ENCODE assay signal across 12 cellular contexts in the genomic region with DNA sequence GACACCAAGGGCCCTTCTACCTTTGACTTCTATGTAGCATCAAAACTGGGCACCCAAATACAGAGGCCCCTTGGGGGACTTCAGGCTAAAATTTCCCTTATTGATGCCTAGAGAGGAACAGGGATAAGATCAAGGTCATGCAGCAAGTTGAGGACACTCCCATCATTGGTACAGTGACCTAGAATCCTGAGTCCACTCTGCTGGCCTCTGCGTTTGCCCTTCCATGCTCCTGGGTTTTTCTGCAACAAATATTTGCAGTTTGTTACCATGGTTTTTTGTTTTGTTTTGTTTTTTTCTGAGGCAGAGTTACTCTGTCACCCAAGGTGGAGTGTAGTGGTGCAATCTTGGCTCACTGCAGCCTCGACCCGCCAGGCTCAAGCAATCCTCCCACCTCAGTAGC.
DNase-seq lines count a peak whose midpoint lies in the region; ATAC-seq and TF ChIP-seq lines count a peak whose summit lies in the region.
"Had no signal": no experiment of that assay in that cellular context is flagged by ENCODE, and none has a peak within 500 bp of the region (broad histone marks: within the 10 kb centered on the region; RNA-seq: fewer than 3 reads in every experiment).

No MANE protein-coding gene starts in this region.

- WGBS in liver, result 32% methylated on average over 3 of the region's 3 CpGs
- WGBS in trophoblast cell (ENCODE audit: extremely low coverage, insufficient coverage, insufficient read length), result no CpG with 5 or more reads among the region's 3 CpGs

- no peaks in the 10 kb centered on the region for H3K36me3 ChIP-seq in BLaER1
- H3K36me3 ChIP-seq in liver (ENCODE audit: control insufficient read depth in 4 of 4, insufficient read depth in 3 of 4, low read depth in 1 of 4, low read length in 3 of 4), result no peaks in the 10 kb centered on the region
- H3K36me3 ChIP-seq in trophoblast cell (ENCODE audit: control insufficient read depth in 1 of 2, insufficient read depth in 2 of 2, low read length in 2 of 2), result no peaks in the 10 kb centered on the region
- H3K36me3 ChIP-seq: BLaER1 treated with 17β-estradiol and CSF1 and Interleukin-3, amounts not matched to agents 10 nM and 100 nM; HAP-1 had no signal

- H2AK5ac ChIP-seq in trophoblast cell (ENCODE audit: low read length), result no peak overlapping the region

- H3K27ac ChIP-seq in BLaER1 (no peak overlapping the region), liver (ENCODE audit: low read depth in 1 of 2, low read length in 2 of 2) (peak overlapping the region in 1 of 2 donors; percentile 32), trophoblast cell (ENCODE audit: low read depth, low read length) (no peak overlapping the region)
- H3K27ac ChIP-seq: BLaER1 treated with 17β-estradiol and CSF1 and Interleukin-3, amounts not matched to agents 10 nM and 100 nM; GM23248 had no signal

- H3K79me2 ChIP-seq in trophoblast cell (ENCODE audit: control insufficient read depth, insufficient read depth, low read length, poor library complexity), result no peaks in the 10 kb centered on the region

- no peak overlapping the region for H4K91ac ChIP-seq in trophoblast cell (ENCODE audit: low read depth, low read length)

- H3K9me3 ChIP-seq in BLaER1 (no peaks in the 10 kb centered on the region), liver (ENCODE audit: control insufficient read depth in 4 of 4, low read length in 3 of 4) (no peaks in the 10 kb centered on the region), trophoblast cell (ENCODE audit: insufficient read depth, low read depth, low read length) (no peaks in the 10 kb centered on the region)
- H3K9me3 ChIP-seq: BLaER1 treated with 17β-estradiol and CSF1 and Interleukin-3, amounts not matched to agents 10 nM and 100 nM; HAP-1 had no signal

- 0 out of 2 replicates have a peak overlapping the region, but pooled peaks have one; percentile 16 for H3K4me2 ChIP-seq in BLaER1
- H3K4me2 ChIP-seq in trophoblast cell (ENCODE audit: low read length), result no peak overlapping the region

- no peak overlapping the region for H3K4ac ChIP-seq in trophoblast cell (ENCODE audit: low read depth, low read length)

- H2AFZ ChIP-seq in trophoblast cell (ENCODE audit: insufficient read depth, low read length, poor library complexity), result no peak overlapping the region
- H2AFZ ChIP-seq: GM23248 had no signal

- no peak overlapping the region for H2BK12ac ChIP-seq in trophoblast cell (ENCODE audit: low read length)

- ATAC-seq in GM21423 (IDR thresholded peaks at IDR 0.05; ENCODE audit: unreplicated experiment), result no peak
- ATAC-seq: CD8-positive, alpha-beta T cell had no signal

- no peak overlapping the region for H4K12ac ChIP-seq in trophoblast cell (ENCODE audit: low read depth, low read length)

- H3K27me3 ChIP-seq in BLaER1, result peaks cover 26% of the 10 kb centered on the region
- H3K27me3 ChIP-seq in liver (ENCODE audit: control insufficient read depth in 4 of 4, insufficient read depth in 4 of 4, low read length in 3 of 4), result peaks cover 0 to 7% (median under 1%) of the 10 kb centered on the region in 4 donors
- H3K27me3 ChIP-seq in trophoblast cell (ENCODE audit: insufficient read depth, low read length), result peaks cover 4% of the 10 kb centered on the region

- H3K4me1 ChIP-seq in BLaER1 (peaks cover 20% of the 10 kb centered on the region), liver (ENCODE audit: control insufficient read depth in 4 of 4, insufficient read depth in 4 of 4, low read length in 3 of 4) (peaks cover 0 to 13% (median 10%) of the 10 kb centered on the region in 4 donors), trophoblast cell (ENCODE audit: control insufficient read depth in 1 of 2, insufficient read depth in 2 of 2, low read length in 2 of 2) (peaks cover 10 to 14% of the 10 kb centered on the region in 2 experiments)
- H3K4me1 ChIP-seq: HAP-1 had no signal

- H3K4me3 ChIP-seq in BLaER1 (no peak overlapping the region), liver (ENCODE audit: low read depth in 1 of 3, low read length in 3 of 3) (no peak overlapping the region), trophoblast cell (ENCODE audit: low read depth, low read length) (no peak overlapping the region)
- H3K4me3 ChIP-seq: BLaER1 treated with 17β-estradiol and CSF1 and Interleukin-3, amounts not matched to agents 10 nM and 100 nM; GM23248; HAP-1 had no signal

- no peak overlapping the region for H3K9ac ChIP-seq in BLaER1
- H3K9ac ChIP-seq in liver (ENCODE audit: low read depth in 1 of 2, low read length in 2 of 2), result no peak overlapping the region
- no peak overlapping the region for H3K9ac ChIP-seq in trophoblast cell (ENCODE audit: low read length)
- H3K9ac ChIP-seq: BLaER1 treated with 17β-estradiol and CSF1 and Interleukin-3, amounts not matched to agents 10 nM and 100 nM; GM23248 had no signal

- peak; percentile 3 for TF ChIP-seq CTCF in liver (IDR thresholded peaks at IDR 0.05; ENCODE audit: low read depth, low read length, missing input control)

- H2BK120ac ChIP-seq in trophoblast cell (ENCODE audit: insufficient read depth, low read length, poor library complexity), result no peak overlapping the region

- TF ChIP-seq RAD21 in liver (IDR thresholded peaks at IDR 0.05), result peak; percentile 29 to 40

- no peak overlapping the region for H4K8ac ChIP-seq in trophoblast cell (ENCODE audit: low read depth, low read length)

- no peak overlapping the region for H3K23ac ChIP-seq in trophoblast cell (ENCODE audit: low read length)

- no peak overlapping the region for H3K14ac ChIP-seq in trophoblast cell (ENCODE audit: low read length)

- H3K18ac ChIP-seq in trophoblast cell (ENCODE audit: low read length), result no peak overlapping the region

- H4K20me1 ChIP-seq in BLaER1, result no peaks in the 10 kb centered on the region; the same call in 1 of the 2 replicates

- no peak overlapping the region for H2BK5ac ChIP-seq in trophoblast cell (ENCODE audit: low read depth, low read length, poor library complexity)

- peak; percentile 25 for DNase-seq in NAMALWA (ENCODE audit: low spot score)
- peak; percentile 16 to 69 for DNase-seq in trophoblast cell
- DNase-seq in GM19238 (ENCODE audit: insufficient read length, low spot score), result no peak
- DNase-seq in activated gamma-delta T cell treated with Interleukin-2 at 50 U/mL for 16 hours, result no peak
- DNase-seq: CD8-positive, alpha-beta T cell; GF-D8; GM23248 had no signal

- peaks cover 1% of the 10 kb centered on the region for H3K79me1 ChIP-seq in trophoblast cell (ENCODE audit: low read length)

TF ChIP-seq in liver, 16 proteins besides CTCF, POLR2A, EP300 and RAD21:
- TF ChIP-seq YY1 (IDR thresholded peaks at IDR 0.05) (no peak), TAF1 (conservative IDR thresholded peaks at IDR 0.05) (no peak), SP1 (IDR thresholded peaks at IDR 0.05) (peak; percentile 33), HNF4A (conservative IDR thresholded peaks at IDR 0.05) (peak; percentile 90 to 92), FOXA1 (IDR thresholded peaks at IDR 0.05) (no peak), HNF4G (IDR thresholded peaks at IDR 0.05) (peak; percentile 38), RXRA (IDR thresholded peaks at IDR 0.05) (peak; percentile 77 to 83), JUND (IDR thresholded peaks at IDR 0.05) (peak in 1 of 2 donors; percentile 22), NR2F2 (IDR thresholded peaks at IDR 0.05) (no peak), FOXA2 (IDR thresholded peaks at IDR 0.05) (no peak)
- TF ChIP-seq, protein P1, sequence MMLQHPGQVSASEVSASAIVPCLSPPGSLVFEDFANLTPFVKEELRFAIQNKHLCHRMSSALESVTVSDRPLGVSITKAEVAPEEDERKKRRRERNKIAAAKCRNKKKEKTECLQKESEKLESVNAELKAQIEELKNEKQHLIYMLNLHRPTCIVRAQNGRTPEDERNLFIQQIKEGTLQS (IDR thresholded peaks at IDR 0.05), result no peak
TF ChIP-seq in liver: peak in this region for 5.

Comparison
In these comparisons a context has a peak if more than half of its experiments do, and no peak if none do; other contexts are left out.
1. DNase-seq: peak in NAMALWA (single experiment) and trophoblast cell (2 of 2); none in GM19238 (single experiment) and activated gamma-delta T cell treated with Interleukin-2 at 50 U/mL for 16 hours (single experiment).